Comparison of ENCODE assay signal across 12 cellular contexts in genomic region chr9:137804908-137805356, GRCh38.
DNase-seq lines count a peak whose midpoint lies in the region; ATAC-seq, FAIRE-seq and TF ChIP-seq lines count a peak whose summit lies in the region.
"Had no signal": no experiment of that assay in that cellular context is flagged by ENCODE, and none has a peak within 500 bp of the region (broad histone marks: within the 10 kb centered on the region; RNA-seq: fewer than 3 reads in every experiment).

No MANE protein-coding gene starts in this region.

- CTCF ChIA-PET in MCF 10A (lab: Yijun Ruan, JAX) (no interaction called here), endothelial cell of umbilical vein (lab: Charles Lee) (no interaction called here)

- no peak for FAIRE-seq in endothelial cell of umbilical vein (lab: Jason Lieb, UNC)

- no peaks in the 10 kb centered on the region for H3K79me2 ChIP-seq in endothelial cell of umbilical vein (ENCODE audit: control insufficient read depth, insufficient read depth, low read length)
- H3K79me2 ChIP-seq: parathyroid adenoma had no signal

- BruUV-seq in MCF 10A (replicated peaks; lab: Mats Ljungman, UMichigan) (no TSS peak), endothelial cell of umbilical vein (replicated peaks; lab: Mats Ljungman, UMichigan) (no TSS peak)

- no peak overlapping the region for H3K27ac Mint-ChIP-seq in MCF 10A (ENCODE audit: low read depth, unreplicated experiment)

- no peak for ATAC-seq in GM18511 (IDR thresholded peaks at IDR 0.05; ENCODE audit: unreplicated experiment)
- no peak for ATAC-seq in Right ventricle myocardium superior (ENCODE audit: poor library complexity)
- ATAC-seq: left lobe of liver had no signal

- no peak overlapping the region for H3K4me2 ChIP-seq in endothelial cell of umbilical vein (ENCODE audit: insufficient read depth, low read length)

- H3K4me1 ChIP-seq in breast epithelium (no peaks in the 10 kb centered on the region), endothelial cell of umbilical vein (ENCODE audit: control insufficient read depth, extremely low read depth, insufficient read depth, low read length) (no peaks in the 10 kb centered on the region)
- H3K4me1 ChIP-seq: parathyroid adenoma had no signal

- H3K4me3 ChIP-seq in breast epithelium (no peak overlapping the region), MG63 (no peak overlapping the region), endothelial cell of umbilical vein (replicated peaks in 1 of 3; ENCODE audit: insufficient read depth in 1 of 3, low read depth in 1 of 3, low read length in 3 of 3) (no peak overlapping the region)

- DNase-seq in MCF 10A (ENCODE audit: unreplicated experiment), result peak; percentile 13
- no peak for DNase-seq in breast epithelium (ENCODE audit: low spot score in 2 of 2)
- DNase-seq in MG63, result peak; percentile 21
- peak; percentile 10 for DNase-seq in endothelial cell of umbilical vein (ENCODE audit: low read depth, low spot score)
- peak; percentile 19 for DNase-seq in renal cortical epithelial cell (ENCODE audit: low read depth)
- no peak for DNase-seq in epidermal melanocyte (ENCODE audit: insufficient read length, low spot score)
- DNase-seq in Right ventricle myocardium superior, result no peak
- DNase-seq: activated gamma-delta T cell, hypothalamus had no signal

- TF ChIP-seq CTCF in MCF 10A (IDR thresholded peaks at IDR 0.05; ENCODE audit: unreplicated experiment), result no peak
- TF ChIP-seq CTCF in breast epithelium (IDR thresholded peaks at IDR 0.05), result no peak
- no peak for TF ChIP-seq CTCF in endothelial cell of umbilical vein (IDR thresholded peaks at IDR 0.05; ENCODE audit: extremely low read depth in 1 of 2, insufficient read depth in 1 of 2, low read depth in 1 of 2, low read length in 2 of 2)

- dilution Hi-C loops in endothelial cell of umbilical vein (cut with MboI; ENCODE audit: extremely low pct_ligation_motif_present, low sequenced_read_pairs), result no loop called here

- H3K9me3 ChIP-seq in breast epithelium (no peaks in the 10 kb centered on the region), MG63 (no peaks in the 10 kb centered on the region), endothelial cell of umbilical vein (replicated peaks; ENCODE audit: control insufficient read depth, insufficient read depth, low read length) (no peaks in the 10 kb centered on the region)

- no peaks in the 10 kb centered on the region for H3K9me3 Mint-ChIP-seq in MCF 10A (ENCODE audit: unreplicated experiment)

- intact Hi-C loops in MCF 10A (cut with micrococcal nuclease) (no loop called here), breast epithelium (cut with DNase I; ENCODE audit: low total_unique reads) (no loop called here), endothelial cell of umbilical vein (cut with micrococcal nuclease) (no loop called here), Right ventricle myocardium superior (cut with DNase I) (no loop called here)

- H3K4me3 Mint-ChIP-seq in MCF 10A (ENCODE audit: unreplicated experiment), result no peak overlapping the region

- no peak overlapping the region for H2AFZ ChIP-seq in endothelial cell of umbilical vein (ENCODE audit: low read depth, low read length)
- H2AFZ ChIP-seq: parathyroid adenoma had no signal

- POLR2A ChIA-PET in MCF 10A (lab: Yijun Ruan, JAX) (no interaction called here), endothelial cell of umbilical vein (lab: Charles Lee) (no interaction called here)

- no peaks in the 10 kb centered on the region for H4K20me1 ChIP-seq in endothelial cell of umbilical vein (replicated peaks; ENCODE audit: control insufficient read depth, extremely low read depth, insufficient read depth, low read length)

- no peaks in the 10 kb centered on the region for H3K4me1 Mint-ChIP-seq in MCF 10A (ENCODE audit: insufficient read depth, unreplicated experiment)

- H3K27me3 ChIP-seq in breast epithelium, result no peaks in the 10 kb centered on the region
- no peaks in the 10 kb centered on the region for H3K27me3 ChIP-seq in MG63
- no peaks in the 10 kb centered on the region for H3K27me3 ChIP-seq in endothelial cell of umbilical vein (ENCODE audit: control insufficient read depth in 2 of 2, insufficient read depth in 2 of 2, low read length in 2 of 2)

- H3K36me3 ChIP-seq in breast epithelium, result no peaks in the 10 kb centered on the region
- peaks cover 9% of the 10 kb centered on the region; the same call in 1 of the 2 replicates for H3K36me3 ChIP-seq in MG63
- H3K36me3 ChIP-seq in endothelial cell of umbilical vein (ENCODE audit: control insufficient read depth in 2 of 2, extremely low read depth in 1 of 2, insufficient read depth in 2 of 2, low read length in 2 of 2), result peaks cover 0 to 33% of the 10 kb centered on the region in 2 experiments

- H3K36me3 Mint-ChIP-seq in MCF 10A (ENCODE audit: insufficient read depth, unreplicated experiment), result peaks cover 44% of the 10 kb centered on the region

- H3K9ac ChIP-seq in endothelial cell of umbilical vein (replicated peaks; ENCODE audit: extremely low read depth, insufficient read depth, low read length), result no peak overlapping the region
- H3K9ac ChIP-seq: parathyroid adenoma had no signal

- H3K27ac ChIP-seq in breast epithelium (no peak overlapping the region), endothelial cell of umbilical vein (ENCODE audit: insufficient read depth, low read depth, low read length) (no peak overlapping the region)
- H3K27ac ChIP-seq: parathyroid adenoma had no signal

- H3K27me3 Mint-ChIP-seq in MCF 10A (ENCODE audit: insufficient read depth, unreplicated experiment), result no peaks in the 10 kb centered on the region

- H3K9me1 ChIP-seq in endothelial cell of umbilical vein (replicated peaks; ENCODE audit: control insufficient read depth, extremely low read depth, insufficient read depth, low read length), result no peaks in the 10 kb centered on the region

- TF ChIP-seq POLR2A in breast epithelium (IDR thresholded peaks at IDR 0.05), result no peak
- no peak for TF ChIP-seq POLR2A in endothelial cell of umbilical vein (IDR thresholded peaks at IDR 0.05; ENCODE audit: low read depth, low read length)

TF ChIP-seq in endothelial cell of umbilical vein, 7 proteins besides CTCF, POLR2A, EP300 and RAD21:
- TF ChIP-seq MYC (IDR thresholded peaks at IDR 0.05; ENCODE audit: low read depth, low read length) (no peak), JUN (IDR thresholded peaks at IDR 0.05; ENCODE audit: borderline replicate concordance, insufficient read depth, insufficient read length, low read depth) (no peak), GATA2 (IDR thresholded peaks at IDR 0.05; ENCODE audit: insufficient read depth, insufficient read length, low read depth, low read length) (no peak), POLR2AphosphoS5 (IDR thresholded peaks at IDR 0.05; ENCODE audit: insufficient read depth, low read depth, low read length) (no peak), MAX (IDR thresholded peaks at IDR 0.05; ENCODE audit: insufficient read depth, insufficient read length) (peak; percentile 57), EZH2 (IDR thresholded peaks at IDR 0.05; ENCODE audit: borderline replicate concordance, low read depth, low read length, severe bottlenecking) (no peak)

Comparison
In these comparisons a context has a peak if more than half of its experiments do, and no peak if none do; other contexts are left out.
1. DNase-seq: peak in MCF 10A (single experiment), MG63 (single experiment), endothelial cell of umbilical vein (single experiment) and renal cortical epithelial cell (single experiment); none in breast epithelium (0 of 2), epidermal melanocyte (single experiment) and Right ventricle myocardium superior (single experiment).